In genomic region chr7:44565097-44565794, GRCh38 we compare ENCODE assay signal across 1 cellular context.
A peak's percentile ranks its signal among the peaks of the same experiment; 100 is the strongest.
TF ChIP-seq lines count a peak whose summit lies in the region.

No MANE protein-coding gene starts in this region.

TF ChIP-seq in HEK293, 187 proteins besides CTCF, POLR2A, EP300 and RAD21 (continued from another document):
- no peak for TF ChIP-seq ZBTB26 (tag by site-specific recombination; optimal IDR thresholded peaks at IDR 0.05)
- no peak for TF ChIP-seq ZNF112 (tag by site-specific recombination; IDR thresholded peaks at IDR 0.05)
- 0 out of 2 replicates have a peak, but pooled peaks have one; percentile 10 for TF ChIP-seq ZNF629 (tag by site-specific recombination; IDR thresholded peaks at IDR 0.05)
- no peak for TF ChIP-seq ZNF561 (tag by site-specific recombination; IDR thresholded peaks at IDR 0.05; ENCODE audit: borderline replicate concordance)
- no peak for TF ChIP-seq ZNF843 (tag by site-specific recombination; IDR thresholded peaks at IDR 0.05)
- TF ChIP-seq ZNF148 (tag by site-specific recombination; IDR thresholded peaks at IDR 0.05; ENCODE audit: borderline replicate concordance): no peak
- peak; percentile 21; the same call in 1 of the 2 replicates for TF ChIP-seq IKZF3 (tag by site-specific recombination; IDR thresholded peaks at IDR 0.05)
- no peak for TF ChIP-seq OSR2 (tag by site-specific recombination; IDR thresholded peaks at IDR 0.05)
- TF ChIP-seq ZNF510 (tag by site-specific recombination; IDR thresholded peaks at IDR 0.05; ENCODE audit: insufficient replicate concordance): no peak
- TF ChIP-seq ZBTB6 (tag by site-specific recombination; IDR thresholded peaks at IDR 0.05): no peak
- TF ChIP-seq ZBTB1 (tag by site-specific recombination; IDR thresholded peaks at IDR 0.05): no peak
- peak; percentile 31; the same call in 1 of the 2 replicates for TF ChIP-seq ZNF600 (tag by site-specific recombination; IDR thresholded peaks at IDR 0.05)
- no peak for TF ChIP-seq ZNF513 (tag by site-specific recombination; IDR thresholded peaks at IDR 0.05)
- no peak for TF ChIP-seq ZNF140 (tag by site-specific recombination; IDR thresholded peaks at IDR 0.05)
- no peak for TF ChIP-seq ZNF521 (tag by site-specific recombination; IDR thresholded peaks at IDR 0.05)
- TF ChIP-seq TSHZ1 (tag by site-specific recombination; IDR thresholded peaks at IDR 0.05; ENCODE audit: borderline replicate concordance): no peak
- no peak for TF ChIP-seq GFI1B (tag by site-specific recombination; IDR thresholded peaks at IDR 0.05)
- no peak for TF ChIP-seq ZNF837 (tag by site-specific recombination; IDR thresholded peaks at IDR 0.05)
- TF ChIP-seq ZNF214 (tag by site-specific recombination; IDR thresholded peaks at IDR 0.05; ENCODE audit: borderline replicate concordance): no peak
- TF ChIP-seq ZNF174 (tag by site-specific recombination; IDR thresholded peaks at IDR 0.05): no peak
- no peak for TF ChIP-seq ZNF76 (tag by site-specific recombination; IDR thresholded peaks at IDR 0.05; ENCODE audit: borderline replicate concordance, low read depth)
- TF ChIP-seq SCRT2 (tag by site-specific recombination; IDR thresholded peaks at IDR 0.05): peak; percentile 45; the same call in 1 of the 2 replicates
- TF ChIP-seq ZNF596 (tag by site-specific recombination; IDR thresholded peaks at IDR 0.05): no peak
- no peak for TF ChIP-seq ZNF571 (tag by site-specific recombination; IDR thresholded peaks at IDR 0.05)
- TF ChIP-seq YY2 (tag by site-specific recombination; IDR thresholded peaks at IDR 0.05): no peak
- TF ChIP-seq ZNF530 (tag by site-specific recombination; IDR thresholded peaks at IDR 0.05; ENCODE audit: low read depth): no peak
- TF ChIP-seq SCRT1 (tag by site-specific recombination; IDR thresholded peaks at IDR 0.05; ENCODE audit: borderline replicate concordance): 0 out of 2 replicates have a peak, but pooled peaks have one; percentile 15
- no peak for TF ChIP-seq GLI4 (tag by site-specific recombination; IDR thresholded peaks at IDR 0.05)
- TF ChIP-seq ZNF626 (tag by site-specific recombination; IDR thresholded peaks at IDR 0.05): no peak
- TF ChIP-seq WT1 (tag by site-specific recombination; IDR thresholded peaks at IDR 0.05): no peak
- TF ChIP-seq PRDM1 (tag by site-specific recombination; IDR thresholded peaks at IDR 0.05): no peak
- no peak for TF ChIP-seq ZSCAN30 (tag by site-specific recombination; IDR thresholded peaks at IDR 0.05)
- TF ChIP-seq PRDM6 (tag by site-specific recombination; IDR thresholded peaks at IDR 0.05): no peak
- no peak for TF ChIP-seq ZNF701 (tag by site-specific recombination; IDR thresholded peaks at IDR 0.05)
- TF ChIP-seq ZNF274 (IDR thresholded peaks at IDR 0.05; ENCODE audit: low read length): no peak
- TF ChIP-seq ZNF274 (tag by site-specific recombination; IDR thresholded peaks at IDR 0.05; ENCODE audit: borderline replicate concordance): no peak
- TF ChIP-seq ZNF654 (tag by site-specific recombination; IDR thresholded peaks at IDR 0.05; ENCODE audit: low read depth): peak; percentile 40
- peak; percentile 94 for TF ChIP-seq ZNF335 (tag by site-specific recombination; conservative IDR thresholded peaks at IDR 0.05)
- no peak for TF ChIP-seq KLF7 (tag by site-specific recombination; IDR thresholded peaks at IDR 0.05; ENCODE audit: borderline replicate concordance)
